ENCODE assay signal across 8 cellular contexts in the genomic region with DNA sequence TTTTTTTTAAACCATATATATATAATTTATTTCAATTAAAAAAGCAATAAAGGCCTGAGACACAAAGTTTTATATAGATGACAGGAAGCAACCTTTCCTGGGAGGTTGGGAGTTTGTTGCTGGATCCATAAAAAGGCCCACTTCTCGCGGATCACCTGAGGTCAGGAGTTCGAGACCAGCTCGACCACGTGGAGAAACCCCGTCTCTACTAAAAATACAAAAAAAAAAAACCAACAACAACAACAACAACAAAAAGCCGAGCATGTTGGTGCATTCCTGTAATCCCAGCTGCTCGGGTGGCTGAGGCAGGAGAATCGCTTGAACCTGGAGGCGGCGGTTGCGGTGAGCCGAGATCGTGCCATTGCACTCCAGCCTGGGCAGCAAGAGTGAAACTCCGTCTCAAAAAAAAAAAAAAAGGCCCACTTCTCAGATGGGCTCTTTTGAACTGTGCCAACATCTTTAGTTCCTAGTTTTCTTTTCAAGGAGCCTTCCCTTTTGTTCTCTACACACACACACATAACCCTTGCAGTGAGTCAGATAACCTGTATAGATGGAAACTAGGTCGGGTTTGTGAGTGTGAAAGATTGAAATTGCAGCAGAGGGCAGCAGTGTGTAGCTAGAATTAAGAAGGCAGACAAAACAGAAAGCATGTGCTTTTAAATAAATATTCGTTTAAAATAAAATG. TPM values are rescaled to one million over a fixed set of nuclear protein-coding genes. Genes with fewer than 3 reads are reported as not detected.
DNase-seq lines count a peak whose midpoint lies in the region; ATAC-seq, FAIRE-seq and TF ChIP-seq lines count a peak whose summit lies in the region.

No MANE protein-coding gene starts in this region.

- no peak overlapping the region for H3K4me3 ChIP-seq in bronchial epithelial cell (ENCODE audit: low read depth, low read length)
- peak overlapping the region; percentile 4 to 7 for H3K4me3 ChIP-seq in kidney (ENCODE audit: low read length in 2 of 2)

- peak; percentile 58 for ATAC-seq in activated CD8-positive, alpha-beta memory T cell treated with anti-CD3 and anti-CD28 coated beads, Interleukin-2, amount 10 ng/mL, durations not matched to agents 7 days and 5 days
- ATAC-seq in HG02798 (IDR thresholded peaks at IDR 0.05; ENCODE audit: poor library complexity, unreplicated experiment) = peak; percentile 54

- H3K36me3 ChIP-seq in bronchial epithelial cell (ENCODE audit: control insufficient read depth, insufficient read depth, low read length) (peaks cover 1% of the 10 kb centered on the region), kidney (ENCODE audit: control insufficient read depth in 1 of 2, insufficient read depth in 2 of 2, low read length in 2 of 2) (peaks cover 4 to 26% of the 10 kb centered on the region in 2 donors)

- CTCF ChIA-PET in activated CD8-positive, alpha-beta memory T cell treated with anti-CD3 and anti-CD28 coated beads, Interleukin-2, amount 10 ng/mL, durations not matched to agents 7 days and 5 days (lab: Charles Lee) = interaction anchor here (0.7 to 5.5 kb wide), 42 partner anchors 8 to 422 kb away, joined by 3 to 52 read pairs (median 4); partner anchors contain the start of genes DUSP5 and SMC3

- no peaks in the 10 kb centered on the region for H3K27me3 ChIP-seq in bronchial epithelial cell (ENCODE audit: control insufficient read depth, insufficient read depth, low read length)

- TF ChIP-seq CTCF in bronchial epithelial cell (IDR thresholded peaks at IDR 0.05; ENCODE audit: insufficient read depth, low read length, severe bottlenecking) = peak; percentile 48
- TF ChIP-seq CTCF in kidney (IDR thresholded peaks at IDR 0.05; ENCODE audit: borderline replicate concordance, extremely low read depth, insufficient read depth) = peak; percentile 62

- peak overlapping the region; percentile 97 for H3K4me3 Mint-ChIP-seq in activated CD8-positive, alpha-beta memory T cell treated with anti-CD3 and anti-CD28 coated beads, Interleukin-2, amount 10 ng/mL, durations not matched to agents 7 days and 5 days
- H3K4me3 Mint-ChIP-seq in T-helper 1 cell treated with Interleukin-12 subunit alpha and Interleukin-12 subunit beta and Interleukin-4 antibody, amounts not matched to agents 30 μg/mL and 1 μg/mL, for 36 hours = peak overlapping the region; percentile 96

- DNase-seq in activated CD8-positive, alpha-beta memory T cell treated with anti-CD3 and anti-CD28 coated beads, Interleukin-2, amount 10 ng/mL, durations not matched to agents 7 days and 5 days = peak; percentile 76
- no peak for DNase-seq in activated CD8-positive, alpha-beta memory T cell treated with anti-CD3 and anti-CD28 coated beads for 24 hours
- peak; percentile 78 for DNase-seq in NCI-H1694 treated with DMSO at 0.1 percent for 48 hours (lab: John Stamatoyannopoulos, UW)
- peak; percentile 91 for DNase-seq in bronchial epithelial cell (ENCODE audit: low read depth)
- DNase-seq in kidney = no peak
- peak; percentile 26 to 33 for DNase-seq in stimulated activated CD4-positive, alpha-beta T cell treated with anti-CD3 and anti-CD28 coated beads, Interleukin-2, amount 100 ng/mL, for 48 hours

- no peak for FAIRE-seq in bronchial epithelial cell (lab: Jason Lieb, UNC)
- FAIRE-seq in kidney (lab: Jason Lieb, UNC) = peak; percentile 88

- no peaks in the 10 kb centered on the region for H3K9me3 ChIP-seq in kidney (ENCODE audit: control insufficient read depth in 1 of 2, low read length in 2 of 2)

- no peaks in the 10 kb centered on the region for H3K9me3 Mint-ChIP-seq in activated CD8-positive, alpha-beta memory T cell treated with anti-CD3 and anti-CD28 coated beads, Interleukin-2, amount 10 ng/mL, durations not matched to agents 7 days and 5 days (ENCODE audit: low read depth)
- no peaks in the 10 kb centered on the region for H3K9me3 Mint-ChIP-seq in T-helper 1 cell treated with Interleukin-12 subunit alpha and Interleukin-12 subunit beta and Interleukin-4 antibody, amounts not matched to agents 30 μg/mL and 1 μg/mL, for 36 hours

- H3K36me3 Mint-ChIP-seq in activated CD8-positive, alpha-beta memory T cell treated with anti-CD3 and anti-CD28 coated beads, Interleukin-2, amount 10 ng/mL, durations not matched to agents 7 days and 5 days = peaks cover 26% of the 10 kb centered on the region
- peaks cover 21% of the 10 kb centered on the region for H3K36me3 Mint-ChIP-seq in T-helper 1 cell treated with Interleukin-12 subunit alpha and Interleukin-12 subunit beta and Interleukin-4 antibody, amounts not matched to agents 30 μg/mL and 1 μg/mL, for 36 hours (ENCODE audit: low read depth)

- no peak overlapping the region for H3K27ac ChIP-seq in kidney (ENCODE audit: low read depth in 2 of 2, low read length in 2 of 2)

- H3K4me1 Mint-ChIP-seq in activated CD8-positive, alpha-beta memory T cell treated with anti-CD3 and anti-CD28 coated beads, Interleukin-2, amount 10 ng/mL, durations not matched to agents 7 days and 5 days = peaks cover 61% of the 10 kb centered on the region
- H3K4me1 Mint-ChIP-seq in T-helper 1 cell treated with Interleukin-12 subunit alpha and Interleukin-12 subunit beta and Interleukin-4 antibody, amounts not matched to agents 30 μg/mL and 1 μg/mL, for 36 hours (ENCODE audit: low read depth) = peaks cover 33% of the 10 kb centered on the region

- intact Hi-C loops in kidney (cut with DNase I) = no loop called here

- peaks cover 8 to 20% of the 10 kb centered on the region in 2 donors for H3K4me1 ChIP-seq in kidney (ENCODE audit: control insufficient read depth in 1 of 2, insufficient read depth in 1 of 2, low read depth in 1 of 2, low read length in 2 of 2)

- peak overlapping the region; percentile 98 for H3K27ac Mint-ChIP-seq in activated CD8-positive, alpha-beta memory T cell treated with anti-CD3 and anti-CD28 coated beads, Interleukin-2, amount 10 ng/mL, durations not matched to agents 7 days and 5 days
- peak overlapping the region; percentile 97 for H3K27ac Mint-ChIP-seq in T-helper 1 cell treated with Interleukin-12 subunit alpha and Interleukin-12 subunit beta and Interleukin-4 antibody, amounts not matched to agents 30 μg/mL and 1 μg/mL, for 36 hours

- peak overlapping the region in 1 of 2 donors; percentile 3 for H3K9ac ChIP-seq in kidney (ENCODE audit: low read length in 2 of 2)

- H3K27me3 Mint-ChIP-seq in activated CD8-positive, alpha-beta memory T cell treated with anti-CD3 and anti-CD28 coated beads, Interleukin-2, amount 10 ng/mL, durations not matched to agents 7 days and 5 days = no peaks in the 10 kb centered on the region
- no peaks in the 10 kb centered on the region for H3K27me3 Mint-ChIP-seq in T-helper 1 cell treated with Interleukin-12 subunit alpha and Interleukin-12 subunit beta and Interleukin-4 antibody, amounts not matched to agents 30 μg/mL and 1 μg/mL, for 36 hours (ENCODE audit: low read depth)

RNA-seq across cellular contexts. Expression of gene SMNDC1, which starts 1.2 kb away (rescaled TPM):
- 10 to 100 TPM; 40.9 to 43.5 TPM for total RNA-seq in activated CD8-positive, alpha-beta memory T cell treated with anti-CD3 and anti-CD28 coated beads, Interleukin-2, amount 10 ng/mL, durations not matched to agents 7 days and 5 days
- total RNA-seq in bronchial epithelial cell (6.3 and 6.8 TPM in 2 replicates), kidney (28.6 TPM)
- 12.4 TPM for polyA plus RNA-seq in kidney (ENCODE audit: insufficient read depth, low read depth, low replicate concordance)

Comparison
In these comparisons a context has a peak if more than half of its experiments do, and no peak if none do; other contexts are left out.
1. DNase-seq: peak in activated CD8-positive, alpha-beta memory T cell treated with anti-CD3 and anti-CD28 coated beads, Interleukin-2, amount 10 ng/mL, durations not matched to agents 7 days and 5 days (single experiment), NCI-H1694 treated with DMSO at 0.1 percent for 48 hours (single experiment), bronchial epithelial cell (single experiment) and stimulated activated CD4-positive, alpha-beta T cell treated with anti-CD3 and anti-CD28 coated beads, Interleukin-2, amount 100 ng/mL, for 48 hours (2 of 2); none in activated CD8-positive, alpha-beta memory T cell treated with anti-CD3 and anti-CD28 coated beads for 24 hours (single experiment) and kidney (single experiment).